In genomic region chr7:41051525-41051924, GRCh38 we compare ENCODE assay signal across 12 cellular contexts.
"Had no signal": no experiment of that assay in that cellular context is flagged by ENCODE, and none has a peak within 500 bp of the region (broad histone marks: within the 10 kb centered on the region; RNA-seq: fewer than 3 reads in every experiment).

No MANE protein-coding gene starts in this region.

- H3K27ac ChIP-seq: pancreas, upper lobe of right lung had no signal

- H3K36me3 ChIP-seq: pancreas, upper lobe of right lung had no signal

- H3K27me3 ChIP-seq: pancreas, upper lobe of right lung had no signal

- H3K9me3 ChIP-seq: pancreas, upper lobe of right lung had no signal

- H3K4me1 ChIP-seq: pancreas had no signal

- DNase-seq: activated CD4-positive, alpha-beta memory T cell treated with anti-CD3 and anti-CD28 coated beads for 36 hours; activated CD4-positive, alpha-beta T cell treated with anti-CD3 and anti-CD28 coated beads for 36 hours; activated effector memory CD4-positive, alpha-beta T cell treated with anti-CD3 and anti-CD28 coated beads, Interleukin-2, amount 50 U/mL, for 16 hours; activated T-cell treated with anti-CD3 and anti-CD28 coated beads, Interleukin-2, amount 50 U/mL, for 4 hours; cortex of kidney; effector CD8-positive, alpha-beta T cell; foreskin melanocyte; pancreas; SIG-M5; small intestine; T-helper 17 cell; upper lobe of right lung had no signal

- H3K4me3 ChIP-seq: pancreas, upper lobe of right lung had no signal
